ENCODE assay signal across 8 cellular contexts in genomic region chr12:31362115-31362758, GRCh38. TPM values are rescaled to one million over a fixed set of nuclear protein-coding genes. Genes with fewer than 3 reads are reported as not detected.
A peak's percentile ranks its signal among the peaks of the same experiment; 100 is the strongest.
DNase-seq lines count a peak whose midpoint lies in the region; ATAC-seq and TF ChIP-seq lines count a peak whose summit lies in the region.

No MANE protein-coding gene starts in this region.

- H3K4me1 ChIP-seq in Peyer's patch (peaks cover 0 to 17% (median 2%) of the 10 kb centered on the region in 4 donors), iPS DF 6.9 (ENCODE audit: control insufficient read depth, insufficient read depth, low read length) (peaks cover 9% of the 10 kb centered on the region; the same call in 1 of the 2 replicates), right cardiac atrium (ENCODE audit: control insufficient read depth, insufficient read depth, low read length) (no peaks in the 10 kb centered on the region)

- intact Hi-C loops in right cardiac atrium (cut with DNase I) = no loop called here

- in situ Hi-C loops in GM13977 (cut with MboI; ENCODE audit: low pct_unique_long_range_greater_than_20kb, low sequenced_read_pairs, unreplicated experiment) = no loop called here

- H3K4me3 ChIP-seq in Peyer's patch (peak overlapping the region in 2 of 4 donors; percentile 25 to 27), iPS DF 6.9 (ENCODE audit: low read length) (no peak overlapping the region), right cardiac atrium (ENCODE audit: low read length) (no peak overlapping the region)

- H3K36me3 ChIP-seq in Peyer's patch (no peaks in the 10 kb centered on the region), iPS DF 6.9 (ENCODE audit: control insufficient read depth, insufficient read depth, low read length) (no peaks in the 10 kb centered on the region)

- WGBS in iPS DF 6.9 (ENCODE audit: insufficient coverage, insufficient read length) = no CpG with 5 or more reads among the region's 13 CpGs
- WGBS in right cardiac atrium = 45% methylated on average over 13 of the region's 13 CpGs

- H3K9me3 ChIP-seq in Peyer's patch (no peaks in the 10 kb centered on the region), iPS DF 6.9 (ENCODE audit: control insufficient read depth, insufficient read depth, low read length) (no peaks in the 10 kb centered on the region), right cardiac atrium (ENCODE audit: control insufficient read depth, low read length) (no peaks in the 10 kb centered on the region)

- TF ChIP-seq CTCF in Peyer's patch (IDR thresholded peaks at IDR 0.05) (peak in 1 of 6 experiments; percentile 21), GM13977 (IDR thresholded peaks at IDR 0.05; ENCODE audit: extremely low read depth, insufficient read depth, missing control alignments) (no peak)

- DNase-seq in DMS153 treated with DMSO at 0.1 percent for 48 hours (lab: John Stamatoyannopoulos, UW; ENCODE audit: unreplicated experiment) = peak; percentile 75
- peak in 2 of 3 donors; percentile 50 to 65 for DNase-seq in Peyer's patch
- no peak for DNase-seq in iPS DF 6.9 (ENCODE audit: low read depth, low spot score)
- DNase-seq in HPDE6-E6E7 (ENCODE audit: extremely low spot score) = no peak
- DNase-seq in right cardiac atrium = no peak
- no peak for DNase-seq in GM13977 (ENCODE audit: low spot score)

- ATAC-seq in GM19463 (IDR thresholded peaks at IDR 0.05; ENCODE audit: unreplicated experiment) = peak; percentile 38
- ATAC-seq in HG03571 (IDR thresholded peaks at IDR 0.05; ENCODE audit: unreplicated experiment) = peak; percentile 27
- ATAC-seq in right cardiac atrium = no peak

- TF ChIP-seq POLR2A in Peyer's patch (IDR thresholded peaks at IDR 0.05) = no peak

- no peaks in the 10 kb centered on the region for H3K27me3 ChIP-seq in Peyer's patch
- H3K27me3 ChIP-seq in iPS DF 6.9 (ENCODE audit: control insufficient read depth, insufficient read depth, low read length) = no peaks in the 10 kb centered on the region
- no peaks in the 10 kb centered on the region for H3K27me3 ChIP-seq in right cardiac atrium (ENCODE audit: control insufficient read depth, insufficient read depth)

- H3K27ac ChIP-seq in Peyer's patch = peak overlapping the region; percentile 24 to 83 (median 62)
- peak overlapping the region; percentile 17 for H3K27ac ChIP-seq in iPS DF 6.9 (ENCODE audit: low read length)
- H3K27ac ChIP-seq in right cardiac atrium (ENCODE audit: low read length) = no peak overlapping the region

RNA-seq across cellular contexts. Expression of gene SINHCAF, which starts 36.3 kb away (rescaled TPM):
- total RNA-seq in Peyer's patch (100 to 1,000 TPM in 1 of 4 donors, 10 to 100 TPM in 3; 39.9 to 109 (median 53.7) TPM), right cardiac atrium (10 to 100 TPM in 3 of 4 donors, 1 to 10 TPM in 1; 9.4 to 15.2 (median 13.9) TPM)
- 9.1 TPM for polyA plus RNA-seq in right cardiac atrium

Comparison
In these comparisons a context has a peak if more than half of its experiments do, and no peak if none do; other contexts are left out.
1. DNase-seq: peak in DMS153 treated with DMSO at 0.1 percent for 48 hours (single experiment) and Peyer's patch (2 of 3); none in iPS DF 6.9 (single experiment), HPDE6-E6E7 (single experiment), right cardiac atrium (0 of 3) and GM13977 (single experiment).
2. ATAC-seq: peak in GM19463 (single experiment) and HG03571 (single experiment); none in right cardiac atrium (0 of 2).